In genomic region chr3:177789500-177789899, GRCh38 we compare ENCODE assay signal across 13 cellular contexts.
"Had no signal": no experiment of that assay in that cellular context is flagged by ENCODE, and none has a peak within 500 bp of the region (broad histone marks: within the 10 kb centered on the region; RNA-seq: fewer than 3 reads in every experiment).

No MANE protein-coding gene starts in this region.

- H3K4me3 ChIP-seq: transverse colon had no signal

- H3K27me3 ChIP-seq: transverse colon had no signal

- ATAC-seq: left colon; natural killer cell treated with Interleukin-12 subunit alpha and Interleukin-12 subunit beta and Interleukin-15 and Interleukin-18, amount 100 ng/mL, for 72 hours had no signal

- H3K27ac ChIP-seq: epithelial cell of prostate, transverse colon had no signal

- DNase-seq: activated CD4-positive, alpha-beta T cell treated with anti-CD3 and anti-CD28 coated beads for 1 hour; activated CD4-positive, alpha-beta T cell treated with anti-CD3 and anti-CD28 coated beads, Interleukin-2, amount 50 U/mL, for 4 hours; activated naive CD4-positive, alpha-beta T cell treated with anti-CD3 and anti-CD28 coated beads, Interleukin-2, amount 10 ng/mL, durations not matched to agents 7 days and 5 days; head of caudate nucleus; immature natural killer cell; left colon; occipital lobe; stimulated activated CD4-positive, alpha-beta T cell treated with anti-CD3 and anti-CD28 coated beads, Interleukin-2, amount 100 ng/mL, for 48 hours; stimulated activated naive CD4-positive, alpha-beta T cell; substantia nigra; transverse colon had no signal

- H3K4me1 ChIP-seq: transverse colon had no signal

- H3K36me3 ChIP-seq: transverse colon had no signal
